Comparison of ENCODE assay signal across 12 cellular contexts in genomic region chr6:151242420-151242841, GRCh38. TPM values are rescaled to one million over a fixed set of nuclear protein-coding genes. Genes with fewer than 3 reads are reported as not detected.
DNase-seq lines count a peak whose midpoint lies in the region; ATAC-seq, FAIRE-seq and TF ChIP-seq lines count a peak whose summit lies in the region.
"Had no signal": no experiment of that assay in that cellular context is flagged by ENCODE, and none has a peak within 500 bp of the region (broad histone marks: within the 10 kb centered on the region; RNA-seq: fewer than 3 reads in every experiment).

No MANE protein-coding gene starts in this region.

- H3K4me1 ChIP-seq in Caco-2 (no peaks in the 10 kb centered on the region; the same call in 1 of the 2 replicates), endothelial cell of umbilical vein (ENCODE audit: control insufficient read depth, extremely low read depth, insufficient read depth, low read length) (peaks cover 30% of the 10 kb centered on the region), foreskin keratinocyte (no peaks in the 10 kb centered on the region)

- CTCF ChIA-PET in Caco-2 (lab: Charles Lee), result no interaction called here
- CTCF ChIA-PET in endothelial cell of umbilical vein (lab: Charles Lee), result interaction anchor here (3.0 kb wide), 1 partner anchor 83 kb away, joined by 50 read pairs; no protein-coding TSS in a partner anchor

- H3K9me3 ChIP-seq in Caco-2 (no peaks in the 10 kb centered on the region), endothelial cell of umbilical vein (replicated peaks; ENCODE audit: control insufficient read depth, insufficient read depth, low read length) (no peaks in the 10 kb centered on the region)

- POLR2A ChIA-PET in Caco-2 (lab: Charles Lee), result no interaction called here
- POLR2A ChIA-PET in endothelial cell of umbilical vein (lab: Charles Lee), result no interaction called here

- peak overlapping the region; percentile 98 for H3K9ac ChIP-seq in endothelial cell of umbilical vein (replicated peaks; ENCODE audit: extremely low read depth, insufficient read depth, low read length)

- H3K36me3 ChIP-seq in Caco-2 (ENCODE audit: control insufficient read depth, insufficient read depth, low read length), result no peaks in the 10 kb centered on the region
- no peaks in the 10 kb centered on the region for H3K36me3 ChIP-seq in endothelial cell of umbilical vein (ENCODE audit: control insufficient read depth in 2 of 2, extremely low read depth in 1 of 2, insufficient read depth in 2 of 2, low read length in 2 of 2)

- no peak overlapping the region for H2AFZ ChIP-seq in endothelial cell of umbilical vein (ENCODE audit: low read depth, low read length)

- BruUV-seq in Caco-2 (replicated peaks; lab: Mats Ljungman, UMichigan), result no TSS peak
- BruUV-seq in endothelial cell of umbilical vein (replicated peaks; lab: Mats Ljungman, UMichigan), result no TSS peak

- TF ChIP-seq POLR2A in endothelial cell of umbilical vein (IDR thresholded peaks at IDR 0.05; ENCODE audit: low read depth, low read length), result no peak

- H3K4me1 Mint-ChIP-seq in Caco-2 (ENCODE audit: low read depth, unreplicated experiment), result peaks cover 14% of the 10 kb centered on the region
- peaks cover 33% of the 10 kb centered on the region for H3K4me1 Mint-ChIP-seq in osteocyte (ENCODE audit: unreplicated experiment)

- H3K4me3 ChIP-seq in Caco-2 (ENCODE audit: low read depth, low read length), result no peak overlapping the region
- peak overlapping the region in 1 of 3 experiments; percentile 91 for H3K4me3 ChIP-seq in endothelial cell of umbilical vein (replicated peaks in 1 of 3; ENCODE audit: insufficient read depth in 1 of 3, low read depth in 1 of 3, low read length in 3 of 3)

- ATAC-seq in foreskin keratinocyte, result no peak
- ATAC-seq in GM18511 (IDR thresholded peaks at IDR 0.05; ENCODE audit: unreplicated experiment), result no peak
- no peak for ATAC-seq in GM19328 (IDR thresholded peaks at IDR 0.05; ENCODE audit: unreplicated experiment)
- ATAC-seq: T-cell had no signal

- FAIRE-seq in endothelial cell of umbilical vein (lab: Jason Lieb, UNC), result peak; percentile 59

- dilution Hi-C loops in endothelial cell of umbilical vein (cut with MboI; ENCODE audit: extremely low pct_ligation_motif_present, low sequenced_read_pairs), result no loop called here

- H3K9me3 Mint-ChIP-seq in Caco-2 (ENCODE audit: unreplicated experiment) (no peaks in the 10 kb centered on the region), osteocyte (ENCODE audit: unreplicated experiment) (no peaks in the 10 kb centered on the region)
- H3K9me3 Mint-ChIP-seq: T-cell had no signal

- no peaks in the 10 kb centered on the region for H4K20me1 ChIP-seq in endothelial cell of umbilical vein (replicated peaks; ENCODE audit: control insufficient read depth, extremely low read depth, insufficient read depth, low read length)

- no peaks in the 10 kb centered on the region for H3K27me3 ChIP-seq in Caco-2 (replicated peaks; ENCODE audit: control insufficient read depth, insufficient read depth, low read length)
- no peaks in the 10 kb centered on the region for H3K27me3 ChIP-seq in endothelial cell of umbilical vein (ENCODE audit: control insufficient read depth in 2 of 2, insufficient read depth in 2 of 2, low read length in 2 of 2)
- H3K27me3 ChIP-seq in foreskin keratinocyte, result peaks cover 11% of the 10 kb centered on the region

- H3K27ac ChIP-seq in endothelial cell of umbilical vein (ENCODE audit: insufficient read depth, low read depth, low read length) (peak overlapping the region; percentile 3), foreskin keratinocyte (no peak overlapping the region)

- peak overlapping the region; percentile 23 for H3K4me3 Mint-ChIP-seq in Caco-2 (ENCODE audit: unreplicated experiment)
- H3K4me3 Mint-ChIP-seq in osteocyte (ENCODE audit: unreplicated experiment), result peak overlapping the region; percentile 90

- TF ChIP-seq CTCF in Caco-2 (IDR thresholded peaks at IDR 0.05; ENCODE audit: insufficient read depth in 1 of 2, low read depth in 1 of 2, low read length in 1 of 2, severe bottlenecking in 1 of 2, unreplicated experiment in 1 of 2), result no peak
- no peak for TF ChIP-seq CTCF in endothelial cell of umbilical vein (IDR thresholded peaks at IDR 0.05; ENCODE audit: extremely low read depth in 1 of 2, insufficient read depth in 1 of 2, low read depth in 1 of 2, low read length in 2 of 2)
- TF ChIP-seq CTCF in osteocyte (IDR thresholded peaks at IDR 0.05), result no peak
- no peak for TF ChIP-seq CTCF in foreskin keratinocyte (conservative IDR thresholded peaks at IDR 0.05)

- H3K36me3 Mint-ChIP-seq in Caco-2 (ENCODE audit: insufficient read depth, unreplicated experiment), result no peaks in the 10 kb centered on the region
- H3K36me3 Mint-ChIP-seq in osteocyte (ENCODE audit: unreplicated experiment), result peaks cover 11% of the 10 kb centered on the region
- H3K36me3 Mint-ChIP-seq: T-cell had no signal

- H3K79me2 ChIP-seq in endothelial cell of umbilical vein (ENCODE audit: control insufficient read depth, insufficient read depth, low read length), result peaks cover 63% of the 10 kb centered on the region

- H3K4me2 ChIP-seq in endothelial cell of umbilical vein (ENCODE audit: insufficient read depth, low read length), result peak overlapping the region; percentile 85

- no peak overlapping the region for H3K27ac Mint-ChIP-seq in Caco-2 (ENCODE audit: unreplicated experiment)
- peak overlapping the region; percentile 82 for H3K27ac Mint-ChIP-seq in osteocyte (ENCODE audit: unreplicated experiment)

- H3K27me3 Mint-ChIP-seq in Caco-2 (ENCODE audit: insufficient read depth, unreplicated experiment), result peaks cover 3% of the 10 kb centered on the region
- no peaks in the 10 kb centered on the region for H3K27me3 Mint-ChIP-seq in osteocyte (ENCODE audit: unreplicated experiment)

- no peak for DNase-seq in Caco-2
- DNase-seq in NCI-H2171 treated with DMSO at 0.1 percent for 48 hours (lab: John Stamatoyannopoulos, UW), result peak; percentile 50
- DNase-seq in endothelial cell of umbilical vein (ENCODE audit: low read depth, low spot score), result no peak
- no peak for DNase-seq in osteocyte (ENCODE audit: extremely low spot score, unreplicated experiment)
- no peak for DNase-seq in foreskin keratinocyte
- DNase-seq in GF-D8 (lab: John Stamatoyannopoulos, UW), result no peak
- DNase-seq: activated CD8-positive, alpha-beta memory T cell treated with anti-CD3 and anti-CD28 coated beads, Interleukin-2, amount 50 U/mL, for 4 hours; effector CD4-positive, alpha-beta T cell; stimulated activated CD4-positive, alpha-beta T cell treated with anti-CD3 and anti-CD28 coated beads, Interleukin-2, amount 100 ng/mL, for 24 hours; T-cell had no signal

- H3K9me1 ChIP-seq in endothelial cell of umbilical vein (replicated peaks; ENCODE audit: control insufficient read depth, extremely low read depth, insufficient read depth, low read length), result no peaks in the 10 kb centered on the region

- intact Hi-C loops in Caco-2 (cut with micrococcal nuclease; ENCODE audit: unreplicated experiment), result no loop called here
- intact Hi-C loops in endothelial cell of umbilical vein (cut with micrococcal nuclease), result no loop called here

TF ChIP-seq in endothelial cell of umbilical vein, 7 proteins besides CTCF, POLR2A, EP300 and RAD21:
- no peak for TF ChIP-seq EZH2 (IDR thresholded peaks at IDR 0.05; ENCODE audit: borderline replicate concordance, low read depth, low read length, severe bottlenecking)
- no peak for TF ChIP-seq POLR2AphosphoS5 (IDR thresholded peaks at IDR 0.05; ENCODE audit: insufficient read depth, low read depth, low read length)
- TF ChIP-seq MAX (IDR thresholded peaks at IDR 0.05; ENCODE audit: insufficient read depth, insufficient read length), result no peak
- no peak for TF ChIP-seq JUN (IDR thresholded peaks at IDR 0.05; ENCODE audit: borderline replicate concordance, insufficient read depth, insufficient read length, low read depth)
- no peak for TF ChIP-seq FOS (IDR thresholded peaks at IDR 0.05; ENCODE audit: borderline replicate concordance, insufficient read depth, low read length)
- no peak for TF ChIP-seq GATA2 (IDR thresholded peaks at IDR 0.05; ENCODE audit: insufficient read depth, insufficient read length, low read depth, low read length)
- TF ChIP-seq MYC (IDR thresholded peaks at IDR 0.05; ENCODE audit: low read depth, low read length), result no peak

RNA-seq across cellular contexts. Expression of gene AKAP12, which starts 2.7 kb away (rescaled TPM):
- 0.93 and 1.2 TPM in 2 replicates for total RNA-seq in Caco-2 (2022)
- total RNA-seq in endothelial cell of umbilical vein, result 340 and 362 TPM in 2 replicates
- 36.4 and 46.9 TPM in 2 replicates for polyA plus RNA-seq in endothelial cell of umbilical vein
- polyA plus RNA-seq in endothelial cell of umbilical vein (2011; cell fraction: cytosol; rRNA removed), result 87.4 and 93.7 TPM in 2 replicates
- 174 and 257 TPM in 2 replicates for polyA plus RNA-seq in endothelial cell of umbilical vein (2011; cell fraction: nucleus; rRNA removed)
- polyA plus RNA-seq in endothelial cell of umbilical vein (2012), result 84.1 and 114 TPM in 2 replicates
- 67.5 and 84.9 TPM in 2 replicates for polyA minus RNA-seq in endothelial cell of umbilical vein
- polyA minus RNA-seq in endothelial cell of umbilical vein (2011; cell fraction: cytosol; rRNA and poly(A)+ RNA removed), result 4.9 TPM
- polyA minus RNA-seq in endothelial cell of umbilical vein (2011; cell fraction: nucleus; rRNA and poly(A)+ RNA removed), result 67.4 and 81.2 TPM in 2 replicates
- total RNA-seq in osteocyte, result 154 and 165 TPM in 2 replicates
- total RNA-seq in foreskin keratinocyte, result 7.0 and 28.7 TPM in 2 replicates
- 1.1 and 4.3 TPM in 2 replicates for polyA plus RNA-seq in foreskin keratinocyte
